In genomic region chr12:89844539-89844938, GRCh38 we compare ENCODE assay signal across 17 cellular contexts.
DNase-seq lines count a peak whose midpoint lies in the region; ATAC-seq and TF ChIP-seq lines count a peak whose summit lies in the region.
"Had no signal": no experiment of that assay in that cellular context is flagged by ENCODE, and none has a peak within 500 bp of the region (broad histone marks: within the 10 kb centered on the region; RNA-seq: fewer than 3 reads in every experiment).

No MANE protein-coding gene starts in this region.

- no peak for TF ChIP-seq POLR2A in breast epithelium (IDR thresholded peaks at IDR 0.05)

- peak; percentile 2 for DNase-seq in MCF 10A (ENCODE audit: unreplicated experiment)
- no peak for DNase-seq in breast epithelium (ENCODE audit: low spot score in 2 of 2)
- peak; percentile 69 for DNase-seq in epithelial cell of esophagus (ENCODE audit: low read depth)
- no peak for DNase-seq in mucosa of gallbladder (ENCODE audit: low spot score)
- DNase-seq in activated CD4-positive, alpha-beta T cell treated with anti-CD3 and anti-CD28 coated beads, Interleukin-2, amount 10 ng/mL, durations not matched to agents 7 days and 5 days: no peak
- no peak for DNase-seq in activated CD4-positive, alpha-beta T cell treated with anti-CD3 and anti-CD28 coated beads, Interleukin-2, amount 10 ng/mL, durations not matched to agents 24 days and 14 days
- DNase-seq: CD4-positive, CD25-positive, alpha-beta regulatory T cell; DMS53; GF-D8; GOT3; HCEC 1CT; HFFc6 had no signal

- no peaks in the 10 kb centered on the region for H3K36me3 Mint-ChIP-seq in MCF 10A (ENCODE audit: insufficient read depth, unreplicated experiment)
- H3K36me3 Mint-ChIP-seq in activated T-helper 17 cell treated with anti-CD3 and anti-CD28 coated beads, Interleukin-2, amount 50 U/mL, for 72 hours (ENCODE audit: low read depth): no peaks in the 10 kb centered on the region
- no peaks in the 10 kb centered on the region for H3K36me3 Mint-ChIP-seq in activated CD4-positive, alpha-beta T cell treated with anti-CD3 and anti-CD28 coated beads, Interleukin-2, amount 10 ng/mL, durations not matched to agents 7 days and 5 days (ENCODE audit: low read depth)
- H3K36me3 Mint-ChIP-seq in activated CD4-positive, alpha-beta T cell treated with anti-CD3 and anti-CD28 coated beads, Interleukin-2, amount 10 ng/mL, durations not matched to agents 24 days and 14 days (ENCODE audit: low read depth): no peaks in the 10 kb centered on the region
- H3K36me3 Mint-ChIP-seq: CD4-positive, CD25-positive, alpha-beta regulatory T cell had no signal

- CTCF ChIA-PET in MCF 10A (lab: Yijun Ruan, JAX): no interaction called here
- CTCF ChIA-PET in activated CD4-positive, alpha-beta T cell treated with anti-CD3 and anti-CD28 coated beads, Interleukin-2, amount 10 ng/mL, durations not matched to agents 7 days and 5 days (lab: Charles Lee): no interaction called here

- H3K4me3 ChIP-seq in breast epithelium: no peak overlapping the region
- no peak overlapping the region for H3K4me3 ChIP-seq in epithelial cell of esophagus (ENCODE audit: low read length)
- H3K4me3 ChIP-seq: BLaER1 treated with 17β-estradiol and CSF1 and Interleukin-3, amounts not matched to agents 10 nM and 100 nM had no signal

- H3K27ac ChIP-seq in breast epithelium: no peak overlapping the region
- H3K27ac ChIP-seq: 22Rv1, HL-60 had no signal

- H3K9me3 ChIP-seq in breast epithelium: no peaks in the 10 kb centered on the region
- H3K9me3 ChIP-seq: BLaER1 treated with 17β-estradiol and CSF1 and Interleukin-3, amounts not matched to agents 10 nM and 100 nM had no signal

- BruUV-seq in MCF 10A (replicated peaks; lab: Mats Ljungman, UMichigan): no TSS peak

- H3K4me1 Mint-ChIP-seq in MCF 10A (ENCODE audit: insufficient read depth, unreplicated experiment): peaks cover 12% of the 10 kb centered on the region
- no peaks in the 10 kb centered on the region for H3K4me1 Mint-ChIP-seq in activated T-helper 17 cell treated with anti-CD3 and anti-CD28 coated beads, Interleukin-2, amount 50 U/mL, for 72 hours
- no peaks in the 10 kb centered on the region for H3K4me1 Mint-ChIP-seq in activated CD4-positive, alpha-beta T cell treated with anti-CD3 and anti-CD28 coated beads, Interleukin-2, amount 10 ng/mL, durations not matched to agents 7 days and 5 days
- H3K4me1 Mint-ChIP-seq in activated CD4-positive, alpha-beta T cell treated with anti-CD3 and anti-CD28 coated beads, Interleukin-2, amount 10 ng/mL, durations not matched to agents 24 days and 14 days: no peaks in the 10 kb centered on the region

- TF ChIP-seq CTCF in MCF 10A (IDR thresholded peaks at IDR 0.05; ENCODE audit: unreplicated experiment) (no peak), breast epithelium (IDR thresholded peaks at IDR 0.05) (no peak), epithelial cell of esophagus (IDR thresholded peaks at IDR 0.05; ENCODE audit: insufficient read depth, low read depth, low read length, missing control alignments) (no peak)

- H3K4me3 Mint-ChIP-seq in MCF 10A (ENCODE audit: unreplicated experiment): no peak overlapping the region
- H3K4me3 Mint-ChIP-seq in activated T-helper 17 cell treated with anti-CD3 and anti-CD28 coated beads, Interleukin-2, amount 50 U/mL, for 72 hours: no peak overlapping the region
- no peak overlapping the region for H3K4me3 Mint-ChIP-seq in activated CD4-positive, alpha-beta T cell treated with anti-CD3 and anti-CD28 coated beads, Interleukin-2, amount 10 ng/mL, durations not matched to agents 7 days and 5 days
- no peak overlapping the region for H3K4me3 Mint-ChIP-seq in activated CD4-positive, alpha-beta T cell treated with anti-CD3 and anti-CD28 coated beads, Interleukin-2, amount 10 ng/mL, durations not matched to agents 24 days and 14 days
- H3K4me3 Mint-ChIP-seq: CD4-positive, CD25-positive, alpha-beta regulatory T cell; HFFc6 had no signal

- no peaks in the 10 kb centered on the region for H3K4me1 ChIP-seq in breast epithelium

- peak; percentile 18 for ATAC-seq in activated T-helper 17 cell treated with anti-CD3 and anti-CD28 coated beads, Interleukin-2, amount 50 U/mL, for 72 hours (replicated peaks)
- ATAC-seq in GM19463 (IDR thresholded peaks at IDR 0.05; ENCODE audit: unreplicated experiment): no peak

- H3K9me3 Mint-ChIP-seq in MCF 10A (ENCODE audit: unreplicated experiment): peaks cover 8% of the 10 kb centered on the region
- no peaks in the 10 kb centered on the region for H3K9me3 Mint-ChIP-seq in activated T-helper 17 cell treated with anti-CD3 and anti-CD28 coated beads, Interleukin-2, amount 50 U/mL, for 72 hours
- H3K9me3 Mint-ChIP-seq in activated CD4-positive, alpha-beta T cell treated with anti-CD3 and anti-CD28 coated beads, Interleukin-2, amount 10 ng/mL, durations not matched to agents 7 days and 5 days: no peaks in the 10 kb centered on the region
- no peaks in the 10 kb centered on the region for H3K9me3 Mint-ChIP-seq in activated CD4-positive, alpha-beta T cell treated with anti-CD3 and anti-CD28 coated beads, Interleukin-2, amount 10 ng/mL, durations not matched to agents 24 days and 14 days
- H3K9me3 Mint-ChIP-seq: CD4-positive, CD25-positive, alpha-beta regulatory T cell; HFFc6 had no signal

- no peaks in the 10 kb centered on the region for H3K27me3 ChIP-seq in breast epithelium
- H3K27me3 ChIP-seq: BLaER1 treated with 17β-estradiol and CSF1 and Interleukin-3, amounts not matched to agents 10 nM and 100 nM had no signal

- POLR2A ChIA-PET in MCF 10A (lab: Yijun Ruan, JAX): no interaction called here
- POLR2A ChIA-PET in activated CD4-positive, alpha-beta T cell treated with anti-CD3 and anti-CD28 coated beads, Interleukin-2, amount 10 ng/mL, durations not matched to agents 7 days and 5 days (lab: Charles Lee): no interaction called here

- no peak overlapping the region for H3K27ac Mint-ChIP-seq in MCF 10A (ENCODE audit: low read depth, unreplicated experiment)
- H3K27ac Mint-ChIP-seq in activated T-helper 17 cell treated with anti-CD3 and anti-CD28 coated beads, Interleukin-2, amount 50 U/mL, for 72 hours: no peak overlapping the region
- H3K27ac Mint-ChIP-seq in activated CD4-positive, alpha-beta T cell treated with anti-CD3 and anti-CD28 coated beads, Interleukin-2, amount 10 ng/mL, durations not matched to agents 7 days and 5 days: no peak overlapping the region
- no peak overlapping the region for H3K27ac Mint-ChIP-seq in activated CD4-positive, alpha-beta T cell treated with anti-CD3 and anti-CD28 coated beads, Interleukin-2, amount 10 ng/mL, durations not matched to agents 24 days and 14 days
- H3K27ac Mint-ChIP-seq: HFFc6 had no signal

- intact Hi-C loops in MCF 10A (cut with micrococcal nuclease): no loop called here
- intact Hi-C loops in breast epithelium (cut with DNase I; ENCODE audit: low total_unique reads): no loop called here
- intact Hi-C loops in activated CD4-positive, alpha-beta T cell treated with anti-CD3 and anti-CD28 coated beads, Interleukin-2, amount 10 ng/mL, durations not matched to agents 24 days and 14 days (cut with micrococcal nuclease): no loop called here

- H3K27me3 Mint-ChIP-seq in MCF 10A (ENCODE audit: insufficient read depth, unreplicated experiment): no peaks in the 10 kb centered on the region
- H3K27me3 Mint-ChIP-seq in activated T-helper 17 cell treated with anti-CD3 and anti-CD28 coated beads, Interleukin-2, amount 50 U/mL, for 72 hours: no peaks in the 10 kb centered on the region
- H3K27me3 Mint-ChIP-seq in activated CD4-positive, alpha-beta T cell treated with anti-CD3 and anti-CD28 coated beads, Interleukin-2, amount 10 ng/mL, durations not matched to agents 7 days and 5 days: no peaks in the 10 kb centered on the region
- H3K27me3 Mint-ChIP-seq in activated CD4-positive, alpha-beta T cell treated with anti-CD3 and anti-CD28 coated beads, Interleukin-2, amount 10 ng/mL, durations not matched to agents 24 days and 14 days: no peaks in the 10 kb centered on the region

- no peaks in the 10 kb centered on the region for H3K36me3 ChIP-seq in breast epithelium
- H3K36me3 ChIP-seq: BLaER1 treated with 17β-estradiol and CSF1 and Interleukin-3, amounts not matched to agents 10 nM and 100 nM had no signal

Comparison
In these comparisons a context has a peak if more than half of its experiments do, and no peak if none do; other contexts are left out.
1. DNase-seq: peak in MCF 10A (single experiment) and epithelial cell of esophagus (single experiment); none in breast epithelium (0 of 2), mucosa of gallbladder (single experiment), activated CD4-positive, alpha-beta T cell treated with anti-CD3 and anti-CD28 coated beads, Interleukin-2, amount 10 ng/mL, durations not matched to agents 7 days and 5 days (single experiment) and activated CD4-positive, alpha-beta T cell treated with anti-CD3 and anti-CD28 coated beads, Interleukin-2, amount 10 ng/mL, durations not matched to agents 24 days and 14 days (single experiment).